ENCODE assay signal across 8 cellular contexts in the genomic region with DNA sequence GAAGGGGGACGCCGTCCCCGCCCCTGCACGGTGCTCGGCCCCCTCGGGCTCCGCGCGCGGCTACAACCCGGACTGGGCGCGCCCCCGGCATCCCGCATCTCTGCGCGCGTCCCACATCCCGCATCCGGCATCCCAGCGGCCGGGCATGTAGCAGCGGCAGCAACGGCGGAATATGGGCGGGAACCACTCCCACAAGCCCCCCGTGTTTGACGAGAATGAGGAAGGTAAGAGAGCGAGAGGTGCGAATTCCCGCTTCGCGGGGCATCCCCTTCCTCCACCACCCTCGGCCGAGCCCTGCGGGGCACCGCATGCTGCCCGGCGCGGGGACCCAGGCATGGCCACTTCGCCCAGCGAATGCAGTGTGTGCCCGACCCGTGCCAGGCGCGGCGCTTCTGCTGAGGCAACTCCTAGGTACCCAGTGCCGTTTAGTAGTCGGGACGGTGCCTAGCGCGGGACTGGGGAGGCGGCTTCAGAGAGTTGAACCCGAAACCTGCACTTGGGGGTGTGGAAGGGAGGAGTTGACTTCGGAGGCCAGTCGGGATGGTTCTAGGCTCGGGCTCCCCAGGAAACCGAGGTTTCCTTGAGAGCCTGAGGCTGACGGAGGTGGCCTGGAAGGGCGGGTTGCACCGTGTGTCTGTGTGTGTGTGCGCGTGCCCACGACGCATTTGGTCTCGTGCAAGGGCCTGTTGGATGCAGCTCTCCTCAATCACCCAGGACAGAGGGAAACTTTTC. TPM values are rescaled to one million over a fixed set of nuclear protein-coding genes. Genes with fewer than 3 reads are reported as not detected.
DNase-seq lines count a peak whose midpoint lies in the region; ATAC-seq and TF ChIP-seq lines count a peak whose summit lies in the region.

No MANE protein-coding gene starts in this region.

- peaks cover 0 to 2% (median 0%) of the 10 kb centered on the region in 7 donors for H3K9me3 Mint-ChIP-seq in CD14-positive monocyte

- no peaks in the 10 kb centered on the region for H3K36me3 Mint-ChIP-seq in CD14-positive monocyte

- intact Hi-C loops in CD14-positive monocyte (cut with micrococcal nuclease) = loop anchor here in 1 of 2 donors (5.0 kb wide), 1 partner anchor 90 kb away; no protein-coding TSS in a partner anchor

- DNase-seq in CD14-positive monocyte (ENCODE audit: low spot score) = peak; percentile 53
- DNase-seq in NCI-H748 treated with DMSO at 0.1 percent for 48 hours (lab: John Stamatoyannopoulos, UW) = peak; percentile 2
- no peak for DNase-seq in fibroblast of the aortic adventitia (ENCODE audit: low read depth)
- no peak for DNase-seq in omental fat pad (ENCODE audit: low spot score)
- DNase-seq in Ammon's horn (ENCODE audit: low spot score) = no peak
- DNase-seq in effector CD4-positive, alpha-beta T cell = no peak

- H3K27me3 Mint-ChIP-seq in CD14-positive monocyte (ENCODE audit: low read depth in 3 of 3) = peaks cover 3 to 7% (median 7%) of the 10 kb centered on the region in 3 donors

- TF ChIP-seq CTCF in CD14-positive monocyte (IDR thresholded peaks at IDR 0.05) = no peak
- TF ChIP-seq CTCF in fibroblast of the aortic adventitia (IDR thresholded peaks at IDR 0.05; ENCODE audit: insufficient read depth, low read length) = no peak
- TF ChIP-seq CTCF in omental fat pad (IDR thresholded peaks at IDR 0.05) = no peak

- H3K4me3 Mint-ChIP-seq in CD14-positive monocyte = peak overlapping the region; percentile 97 to 99

- peak overlapping the region; percentile 69 for H3K4me3 ChIP-seq in fibroblast of the aortic adventitia (ENCODE audit: low read depth, low read length)

- no peak overlapping the region for H3K27ac Mint-ChIP-seq in CD14-positive monocyte

- peaks cover 35% of the 10 kb centered on the region for H3K4me1 Mint-ChIP-seq in CD14-positive monocyte

- ATAC-seq in omental fat pad (ENCODE audit: low FRiP score) (peak; percentile 38), HG03439 (IDR thresholded peaks at IDR 0.05; ENCODE audit: unreplicated experiment) (no peak), HG03045 (IDR thresholded peaks at IDR 0.05; ENCODE audit: unreplicated experiment) (no peak)

RNA-seq across cellular contexts. Expression of a gene that starts 0.6 kb away (rescaled TPM):
- polyA plus RNA-seq in CD14-positive monocyte = under 1 TPM; 0.61 to 0.75 TPM
- 4.0 and 5.3 TPM in 2 replicates for total RNA-seq in fibroblast of the aortic adventitia (ENCODE audit: low replicate concordance)
- 1 to 10 TPM; 2.4 to 3.9 (median 3.1) TPM for total RNA-seq in omental fat pad

RNA-seq across cellular contexts. Expression of a gene that starts 32.6 kb away (rescaled TPM):
- polyA plus RNA-seq in CD14-positive monocyte = under 1 TPM in 1 of 2 donors, not detected in 1; 0.56 TPM
- 12.5 TPM in 1 of 2 replicates, not detected in the other for total RNA-seq in fibroblast of the aortic adventitia (ENCODE audit: low replicate concordance)
- total RNA-seq in omental fat pad = 1 to 10 TPM in 2 of 4 donors, under 1 TPM in 1, not detected in 1; 0.46 to 1.1 (median 1.1) TPM

Comparison
In these comparisons a context has a peak if more than half of its experiments do, and no peak if none do; other contexts are left out.
1. DNase-seq: peak in CD14-positive monocyte (single experiment) and NCI-H748 treated with DMSO at 0.1 percent for 48 hours (single experiment); none in fibroblast of the aortic adventitia (single experiment), omental fat pad (single experiment), Ammon's horn (single experiment) and effector CD4-positive, alpha-beta T cell (single experiment).